ENCODE assay signal across 16 cellular contexts in genomic region chr11:133946018-133946417, GRCh38. TPM values are rescaled to one million over a fixed set of nuclear protein-coding genes. Genes with fewer than 3 reads are reported as not detected.
DNase-seq lines count a peak whose midpoint lies in the region; ATAC-seq lines count a peak whose summit lies in the region.
"Had no signal": no experiment of that assay in that cellular context is flagged by ENCODE, and none has a peak within 500 bp of the region (broad histone marks: within the 10 kb centered on the region; RNA-seq: fewer than 3 reads in every experiment).

No MANE protein-coding gene starts in this region.

- no peaks in the 10 kb centered on the region for H3K36me3 ChIP-seq in effector memory CD4-positive, alpha-beta T cell (ENCODE audit: control insufficient read depth, insufficient read depth, low read length)
- H3K36me3 ChIP-seq in stomach smooth muscle (ENCODE audit: control insufficient read depth in 2 of 2, insufficient read depth in 2 of 2, low read length in 2 of 2) (peaks cover 10 to 35% of the 10 kb centered on the region in 2 donors), MG63 (no peaks in the 10 kb centered on the region)
- H3K36me3 ChIP-seq: cardiac muscle cell, pancreas, SJCRH30 had no signal

- no peak for DNase-seq in activated naive CD4-positive, alpha-beta T cell treated with anti-CD3 and anti-CD28 coated beads, Interleukin-2, amount 10 ng/mL, durations not matched to agents 7 days and 5 days
- no peak for DNase-seq in activated naive CD4-positive, alpha-beta T cell (lab: John Stamatoyannopoulos, UW)
- DNase-seq in T-cell (no peak), MG63 (no peak)
- no peak for DNase-seq in effector memory CD4-positive, alpha-beta T cell
- DNase-seq: left colon, NCI-H1930, SJCRH30 had no signal

- H3K9me3 Mint-ChIP-seq in activated naive CD4-positive, alpha-beta T cell treated with anti-CD3 and anti-CD28 coated beads, Interleukin-2, amount 10 ng/mL, durations not matched to agents 7 days and 5 days, result no peaks in the 10 kb centered on the region
- no peaks in the 10 kb centered on the region for H3K9me3 Mint-ChIP-seq in T-cell
- H3K9me3 Mint-ChIP-seq: effector memory CD8-positive, alpha-beta T cell had no signal

- no peak for ATAC-seq in T-cell (replicated peaks in 1 of 4)
- ATAC-seq in HG03521 (IDR thresholded peaks at IDR 0.05; ENCODE audit: unreplicated experiment), result no peak
- no peak for ATAC-seq in HG02938 (IDR thresholded peaks at IDR 0.05; ENCODE audit: unreplicated experiment)
- ATAC-seq: left colon had no signal

- H3K4me1 ChIP-seq in effector memory CD4-positive, alpha-beta T cell (ENCODE audit: control insufficient read depth, insufficient read depth, low read length, poor library complexity, severe bottlenecking), result peaks cover 53% of the 10 kb centered on the region
- peaks cover 68% of the 10 kb centered on the region for H3K4me1 ChIP-seq in stomach smooth muscle (ENCODE audit: control insufficient read depth, insufficient read depth, low read length)
- H3K4me1 ChIP-seq: pancreas, SJCRH30 had no signal

- no peaks in the 10 kb centered on the region for H3K27me3 ChIP-seq in effector memory CD4-positive, alpha-beta T cell (replicated peaks; ENCODE audit: control insufficient read depth, insufficient read depth, low read length, poor library complexity, severe bottlenecking)
- H3K27me3 ChIP-seq in stomach smooth muscle (ENCODE audit: control insufficient read depth in 1 of 2, insufficient read depth in 2 of 2, low read length in 2 of 2) (no peaks in the 10 kb centered on the region), MG63 (no peaks in the 10 kb centered on the region)
- H3K27me3 ChIP-seq: cardiac muscle cell, pancreas had no signal

- peaks cover 97% of the 10 kb centered on the region for H3K4me1 Mint-ChIP-seq in activated naive CD4-positive, alpha-beta T cell treated with anti-CD3 and anti-CD28 coated beads, Interleukin-2, amount 10 ng/mL, durations not matched to agents 7 days and 5 days
- H3K4me1 Mint-ChIP-seq in T-cell, result peaks cover 59 to 83% (median 72%) of the 10 kb centered on the region in 3 donors

- no peaks in the 10 kb centered on the region for H3K9me3 ChIP-seq in effector memory CD4-positive, alpha-beta T cell (ENCODE audit: control insufficient read depth, low read length)
- H3K9me3 ChIP-seq in stomach smooth muscle (ENCODE audit: control insufficient read depth in 2 of 2, low read length in 2 of 2) (no peaks in the 10 kb centered on the region), MG63 (no peaks in the 10 kb centered on the region)
- H3K9me3 ChIP-seq: pancreas, SJCRH30 had no signal

- CTCF ChIA-PET in activated naive CD4-positive, alpha-beta T cell treated with anti-CD3 and anti-CD28 coated beads, Interleukin-2, amount 10 ng/mL, durations not matched to agents 7 days and 5 days (lab: Charles Lee), result interaction anchor here (1.3 to 2.6 kb wide), 6 partner anchors 9 to 105 kb away, joined by 3 to 31 read pairs (median 8); no protein-coding TSS in a partner anchor
- CTCF ChIA-PET in T-cell (lab: Charles Lee), result interaction anchor here in 1 of 2 donors (1.5 kb wide), 1 partner anchor 18 kb away, joined by 10 read pairs; no protein-coding TSS in a partner anchor

- peak overlapping the region; percentile 96 for H3K27ac Mint-ChIP-seq in activated naive CD4-positive, alpha-beta T cell treated with anti-CD3 and anti-CD28 coated beads, Interleukin-2, amount 10 ng/mL, durations not matched to agents 7 days and 5 days
- H3K27ac Mint-ChIP-seq in T-cell, result no peak overlapping the region

- H3K27me3 Mint-ChIP-seq in activated naive CD4-positive, alpha-beta T cell treated with anti-CD3 and anti-CD28 coated beads, Interleukin-2, amount 10 ng/mL, durations not matched to agents 7 days and 5 days, result no peaks in the 10 kb centered on the region
- no peaks in the 10 kb centered on the region for H3K27me3 Mint-ChIP-seq in T-cell
- H3K27me3 Mint-ChIP-seq: activated naive CD8-positive, alpha-beta T cell had no signal

- peak overlapping the region; percentile 3 for H3K27ac ChIP-seq in effector memory CD4-positive, alpha-beta T cell (ENCODE audit: insufficient read depth, low read length, poor library complexity, severe bottlenecking)
- peak overlapping the region; percentile 67 for H3K27ac ChIP-seq in stomach smooth muscle (ENCODE audit: low read length)
- H3K27ac ChIP-seq: cardiac muscle cell, pancreas, SJCRH30 had no signal

- peak overlapping the region; percentile 11 for H3K4me3 ChIP-seq in effector memory CD4-positive, alpha-beta T cell (ENCODE audit: insufficient read depth, low read depth, low read length, poor library complexity, severe bottlenecking)
- peak overlapping the region; percentile 4 to 59 for H3K4me3 ChIP-seq in stomach smooth muscle (ENCODE audit: low read length in 2 of 2)
- H3K4me3 ChIP-seq in MG63, result no peak overlapping the region
- H3K4me3 ChIP-seq: cardiac muscle cell, pancreas, SJCRH30, smooth muscle cell had no signal

- peaks cover 61% of the 10 kb centered on the region for H3K36me3 Mint-ChIP-seq in activated naive CD4-positive, alpha-beta T cell treated with anti-CD3 and anti-CD28 coated beads, Interleukin-2, amount 10 ng/mL, durations not matched to agents 7 days and 5 days
- H3K36me3 Mint-ChIP-seq in T-cell, result peaks cover 6% of the 10 kb centered on the region

- H3K9ac ChIP-seq in stomach smooth muscle (ENCODE audit: low read length in 2 of 2), result no peak overlapping the region

- H3K4me3 Mint-ChIP-seq in activated naive CD4-positive, alpha-beta T cell treated with anti-CD3 and anti-CD28 coated beads, Interleukin-2, amount 10 ng/mL, durations not matched to agents 7 days and 5 days, result peak overlapping the region; percentile 86
- H3K4me3 Mint-ChIP-seq in T-cell, result peak overlapping the region in 2 of 3 donors; percentile 79

- POLR2A ChIA-PET in T-cell (lab: Charles Lee), result no interaction called here

RNA-seq across cellular contexts. Expression of gene IGSF9B, which starts 10.8 kb away (rescaled TPM):
- 100 to 1,000 TPM in 1 of 5 donors, 10 to 100 TPM in 4; 23.5 to 101 (median 63.1) TPM for total RNA-seq in T-cell
- 0.12 and 0.43 TPM in 2 replicates for total RNA-seq in MG63 (2014; rRNA removed; shearing (Covaris generic); ENCODE audit: low replicate concordance)
- total RNA-seq: SJCRH30 had no signal

Comparison
In these comparisons a context has a peak if more than half of its experiments do, and no peak if none do; other contexts are left out.
1. RNA of gene IGSF9B, which starts 10.8 kb away (total RNA-seq): 23.5 to 101 TPM in T-cell; 0.12 to 0.43 TPM in MG63; every median in the first group is over 10 times any median in the second.